1 cellular context compared by ENCODE assay signal in the genomic region with DNA sequence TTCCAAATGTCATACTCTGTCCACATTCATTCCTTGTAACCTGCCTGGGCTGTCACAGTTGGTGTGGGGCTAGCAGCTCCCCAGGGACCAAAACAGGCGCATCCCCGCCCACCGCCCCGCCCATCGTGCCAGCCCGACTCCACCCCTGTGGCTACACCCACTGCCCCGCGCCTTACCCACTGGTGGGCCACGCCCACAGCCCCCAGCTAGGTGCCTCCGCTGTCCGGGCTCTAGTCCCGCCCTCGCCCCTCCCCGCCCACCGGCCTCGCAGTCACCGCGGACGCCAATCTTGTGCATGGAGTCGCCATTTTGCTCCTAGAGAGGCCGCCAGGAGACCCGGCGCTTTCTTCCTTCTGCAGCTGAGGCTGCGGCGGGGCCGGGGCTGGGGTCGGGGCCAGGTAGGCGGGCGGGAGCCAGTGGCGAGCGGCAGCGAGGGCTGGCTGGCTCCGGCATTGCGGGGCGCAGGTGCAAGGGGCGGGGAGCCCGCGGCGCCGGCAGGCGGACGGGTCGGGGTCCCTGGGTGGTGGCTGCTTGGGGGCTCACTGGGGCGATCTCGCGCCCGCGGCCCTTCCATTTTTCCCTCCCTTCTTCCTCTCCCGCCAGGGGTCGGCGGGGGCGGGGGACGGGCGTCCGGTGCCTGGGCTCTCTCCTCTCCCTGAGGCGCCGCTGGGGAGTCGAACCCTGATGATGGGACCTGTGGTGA.
TF ChIP-seq lines count a peak whose summit lies in the region.

Gene PRPSAP2 (plus strand): TSS at position 268 of the 703 bp plus-strand sequence. CDS start 7,703 bp downstream, outside the sequence.

TF ChIP-seq in HepG2, 621 proteins besides CTCF, POLR2A, EP300 and RAD21 (continued from another document):
- TF ChIP-seq, protein P1, sequence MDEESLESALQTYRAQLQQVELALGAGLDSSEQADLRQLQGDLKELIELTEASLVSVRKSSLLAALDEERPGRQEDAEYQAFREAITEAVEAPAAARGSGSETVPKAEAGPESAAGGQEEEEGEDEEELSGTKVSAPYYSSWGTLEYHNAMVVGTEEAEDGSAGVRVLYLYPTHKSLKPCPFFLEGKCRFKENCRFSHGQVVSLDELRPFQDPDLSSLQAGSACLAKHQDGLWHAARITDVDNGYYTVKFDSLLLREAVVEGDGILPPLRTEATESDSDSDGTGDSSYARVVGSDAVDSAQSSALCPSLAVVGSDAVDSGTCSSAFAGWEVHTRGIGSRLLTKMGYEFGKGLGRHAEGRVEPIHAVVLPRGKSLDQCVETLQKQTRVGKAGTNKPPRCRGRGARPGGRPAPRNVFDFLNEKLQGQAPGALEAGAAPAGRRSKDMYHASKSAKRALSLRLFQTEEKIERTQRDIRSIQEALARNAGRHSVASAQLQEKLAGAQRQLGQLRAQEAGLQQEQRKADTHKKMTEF (CRISPR knock-in tag; IDR thresholded peaks at IDR 0.05) = no peak; the same call in 1 of the 2 replicates
- TF ChIP-seq ZNF101 (CRISPR knock-in tag; IDR thresholded peaks at IDR 0.05; ENCODE audit: borderline replicate concordance, low read depth) = no peak
TF ChIP-seq in HepG2: peak in this region for 94.
